In genomic region chr3:33019981-33020380, GRCh38 we compare ENCODE assay signal across 14 cellular contexts.
"Had no signal": no experiment of that assay in that cellular context is flagged by ENCODE, and none has a peak within 500 bp of the region (broad histone marks: within the 10 kb centered on the region; RNA-seq: fewer than 3 reads in every experiment).

No MANE protein-coding gene starts in this region.

- H3K27ac ChIP-seq: coronary artery, epithelial cell of prostate, gastrocnemius medialis, left lung, SK-N-MC, thoracic aorta had no signal

- H3K27me3 ChIP-seq: gastrocnemius medialis, left lung had no signal

- H3K4me3 ChIP-seq: coronary artery, gastrocnemius medialis, left lung, SK-N-MC, thoracic aorta had no signal

- H3K9me3 ChIP-seq: gastrocnemius medialis, left lung, thoracic aorta had no signal

- H3K4me1 ChIP-seq: gastrocnemius medialis, left lung had no signal

- DNase-seq: activated naive CD4-positive, alpha-beta T cell treated with anti-CD3 and anti-CD28 coated beads for 36 hours; central memory CD4-positive, alpha-beta T cell; effector CD8-positive, alpha-beta T cell; gastrocnemius medialis; islet precursor cell; left lung; mesenchymal stem cell; stimulated activated CD4-positive, alpha-beta T cell treated with anti-CD3 and anti-CD28 coated beads, Interleukin-2, amount 100 ng/mL, for 24 hours; stimulated activated naive CD8-positive, alpha-beta T cell treated with anti-CD3 and anti-CD28 coated beads, Interleukin-15, amount 100 ng/mL, for 72 hours had no signal

- H3K27me3 Mint-ChIP-seq: stimulated activated naive CD8-positive, alpha-beta T cell treated with anti-CD3 and anti-CD28 coated beads, Interleukin-15, amount 100 ng/mL, for 72 hours had no signal

- H3K27ac Mint-ChIP-seq: activated naive CD4-positive, alpha-beta T cell treated with anti-CD3 and anti-CD28 coated beads for 36 hours; stimulated activated naive CD8-positive, alpha-beta T cell treated with anti-CD3 and anti-CD28 coated beads, Interleukin-15, amount 100 ng/mL, for 72 hours had no signal

- ATAC-seq: gastrocnemius medialis; sciatic nerve; stimulated activated naive CD8-positive, alpha-beta T cell treated with anti-CD3 and anti-CD28 coated beads, Interleukin-15, amount 100 ng/mL, for 72 hours had no signal

- H3K9me3 Mint-ChIP-seq: activated naive CD4-positive, alpha-beta T cell treated with anti-CD3 and anti-CD28 coated beads for 36 hours; stimulated activated naive CD8-positive, alpha-beta T cell treated with anti-CD3 and anti-CD28 coated beads, Interleukin-15, amount 100 ng/mL, for 72 hours had no signal

- H3K4me3 Mint-ChIP-seq: activated naive CD4-positive, alpha-beta T cell treated with anti-CD3 and anti-CD28 coated beads for 36 hours; stimulated activated naive CD8-positive, alpha-beta T cell treated with anti-CD3 and anti-CD28 coated beads, Interleukin-15, amount 100 ng/mL, for 72 hours had no signal
